ENCODE assay signal across 23 cellular contexts in the genomic region with DNA sequence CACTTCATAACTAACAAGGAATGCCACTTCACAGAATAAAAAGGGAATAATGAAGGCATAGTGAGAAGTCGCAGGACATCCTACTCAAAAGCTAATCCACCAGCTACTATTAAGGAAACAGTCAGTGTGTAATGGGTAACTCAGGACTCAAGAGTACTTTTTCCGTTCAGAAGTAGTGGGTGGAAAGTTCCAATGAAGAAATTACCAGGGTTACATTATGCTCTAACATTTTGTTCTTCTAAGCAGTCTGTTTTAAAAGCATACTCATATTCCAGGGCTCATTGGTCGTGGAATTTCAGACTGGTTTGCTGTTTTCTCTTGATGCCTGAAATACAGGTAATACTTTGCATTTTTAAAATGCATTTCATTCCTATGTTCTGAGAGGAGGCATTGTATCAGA.
"Had no signal": no experiment of that assay in that cellular context is flagged by ENCODE, and none has a peak within 500 bp of the region (broad histone marks: within the 10 kb centered on the region; RNA-seq: fewer than 3 reads in every experiment).

No MANE protein-coding gene starts in this region.

- H3K27me3 ChIP-seq: ascending aorta, cardiac muscle cell, esophagus squamous epithelium, hepatocyte, neural progenitor cell, stomach, upper lobe of left lung had no signal

- DNase-seq: activated CD4-positive, alpha-beta T cell treated with anti-CD3 and anti-CD28 coated beads, Interleukin-2, amount 10 ng/mL, durations not matched to agents 24 days and 14 days; activated CD4-positive, CD25-positive, alpha-beta regulatory T cell; activated CD8-positive, alpha-beta T cell treated with anti-CD3 and anti-CD28 coated beads, Interleukin-2, amount 10 ng/mL, durations not matched to agents 7 days and 5 days; activated naive CD4-positive, alpha-beta T cell treated with anti-CD3 and anti-CD28 coated beads, Interleukin-2, amount 10 ng/mL, durations not matched to agents 7 days and 5 days; activated T-cell treated with anti-CD3 and anti-CD28 coated beads, Interleukin-2, amount 50 U/mL, for 24 hours; effector memory CD8-positive, alpha-beta T cell; esophagus squamous epithelium; islet precursor cell; left ventricle myocardium superior; naive thymus-derived CD4-positive, alpha-beta T cell; right cardiac atrium; stimulated activated CD4-positive, alpha-beta T cell treated with anti-CD3 and anti-CD28 coated beads, Interleukin-15, amount 100 ng/mL, for 24 hours; stimulated activated CD4-positive, alpha-beta T cell treated with anti-CD3 and anti-CD28 coated beads, Interleukin-2, amount 100 ng/mL, for 48 hours; stomach; T-cell; T-helper 9 cell; upper lobe of left lung had no signal

- H3K4me2 ChIP-seq: hepatocyte, neural progenitor cell had no signal

- H3K27ac ChIP-seq: ascending aorta, cardiac muscle cell, esophagus squamous epithelium, hepatocyte, neural progenitor cell, prostate gland, skin epidermis, stomach, upper lobe of left lung had no signal

- H3K9ac ChIP-seq: neural progenitor cell had no signal

- H3K36me3 ChIP-seq: ascending aorta, cardiac muscle cell, esophagus squamous epithelium, neural progenitor cell, prostate gland, stomach, upper lobe of left lung had no signal

- ATAC-seq: activated CD8-positive, alpha-beta T cell treated with anti-CD3 and anti-CD28 coated beads, Interleukin-2, amount 10 ng/mL, durations not matched to agents 7 days and 5 days; effector memory CD8-positive, alpha-beta T cell; left ventricle myocardium superior; naive thymus-derived CD4-positive, alpha-beta T cell; right cardiac atrium; T-cell had no signal

- H3K79me2 ChIP-seq: hepatocyte had no signal

- H2AFZ ChIP-seq: hepatocyte, neural progenitor cell had no signal

- H3K4me1 ChIP-seq: ascending aorta, esophagus squamous epithelium, prostate gland, stomach, upper lobe of left lung had no signal

- H3K9me3 ChIP-seq: ascending aorta, esophagus squamous epithelium, prostate gland, stomach, upper lobe of left lung had no signal

- H3K4me3 ChIP-seq: ascending aorta, cardiac muscle cell, esophagus squamous epithelium, hepatocyte, neural progenitor cell, prostate gland, skin epidermis, stomach, upper lobe of left lung had no signal
